ENCODE assay signal across 22 cellular contexts in the genomic region with DNA sequence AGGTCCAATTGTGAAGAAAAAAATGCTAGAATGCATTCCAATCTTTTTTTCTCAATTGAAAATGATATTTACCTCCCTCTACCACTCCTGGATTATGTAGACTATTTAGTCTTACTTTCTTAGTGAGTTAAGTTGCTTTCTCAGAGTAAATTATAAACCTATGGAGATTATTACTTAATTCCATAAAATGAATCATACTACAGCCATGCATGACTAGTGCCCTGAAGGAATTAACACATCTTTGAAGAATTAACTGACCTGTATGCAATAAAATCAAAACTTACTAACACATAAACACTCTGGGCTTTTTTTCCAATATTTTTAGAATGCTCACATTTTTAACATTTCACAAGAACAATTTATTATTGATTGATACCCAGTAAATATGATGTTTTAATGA.
"Had no signal": no experiment of that assay in that cellular context is flagged by ENCODE, and none has a peak within 500 bp of the region (broad histone marks: within the 10 kb centered on the region; RNA-seq: fewer than 3 reads in every experiment).

No MANE protein-coding gene starts in this region.

- DNase-seq: activated CD4-positive, alpha-beta T cell treated with anti-CD3 and anti-CD28 coated beads for 36 hours; activated CD8-positive, alpha-beta memory T cell treated with anti-CD3 and anti-CD28 coated beads, Interleukin-2, amount 50 U/mL, for 4 hours; activated CD8-positive, alpha-beta T cell treated with anti-CD3 and anti-CD28 coated beads, Interleukin-2, amount 10 ng/mL, durations not matched to agents 7 days and 5 days; activated gamma-delta T cell; activated T-cell treated with anti-CD3 and anti-CD28 coated beads, Interleukin-2, amount 50 U/mL, for 48 hours; central memory CD4-positive, alpha-beta T cell; colonic mucosa; esophagus squamous epithelium; foreskin melanocyte; heart right ventricle; left lung; natural killer cell; stimulated activated CD4-positive, alpha-beta T cell treated with anti-CD3 and anti-CD28 coated beads, Interleukin-12 subunit alpha, Interleukin-12 subunit beta, amount 100 ng/mL, for 4 hours; stimulated activated CD4-positive, alpha-beta T cell treated with anti-CD3 and anti-CD28 coated beads, Interleukin-2, amount 100 ng/mL, for 24 hours; T-helper 17 cell; upper lobe of right lung had no signal

- H3K36me3 ChIP-seq: colonic mucosa, esophagus squamous epithelium, heart right ventricle, left lung, neutrophil, thoracic aorta, upper lobe of right lung had no signal

- FAIRE-seq: endometrium, islet of Langerhans had no signal

- H3K4me3 ChIP-seq: colonic mucosa, esophagus squamous epithelium, heart right ventricle, left lung, thoracic aorta, upper lobe of right lung had no signal

- ATAC-seq: activated CD4-positive, alpha-beta T cell treated with anti-CD3 and anti-CD28 coated beads for 36 hours; activated CD8-positive, alpha-beta T cell treated with anti-CD3 and anti-CD28 coated beads, Interleukin-2, amount 10 ng/mL, durations not matched to agents 7 days and 5 days; activated naive CD4-positive, alpha-beta T cell treated with anti-CD3 and anti-CD28 coated beads, Interleukin-2, amount 50 U/mL, for 72 hours; heart right ventricle; left lung; natural killer cell; stimulated activated effector memory CD8-positive, alpha-beta T cell treated with anti-CD3 and anti-CD28 coated beads, Interleukin-12 subunit alpha, Interleukin-12 subunit beta, amount 100 ng/mL, for 72 hours; T-helper 17 cell; upper lobe of right lung had no signal

- H3K27me3 ChIP-seq: colonic mucosa, esophagus squamous epithelium, heart right ventricle, left lung, neutrophil, upper lobe of right lung had no signal
